ENCODE assay signal across 14 cellular contexts in the genomic region with DNA sequence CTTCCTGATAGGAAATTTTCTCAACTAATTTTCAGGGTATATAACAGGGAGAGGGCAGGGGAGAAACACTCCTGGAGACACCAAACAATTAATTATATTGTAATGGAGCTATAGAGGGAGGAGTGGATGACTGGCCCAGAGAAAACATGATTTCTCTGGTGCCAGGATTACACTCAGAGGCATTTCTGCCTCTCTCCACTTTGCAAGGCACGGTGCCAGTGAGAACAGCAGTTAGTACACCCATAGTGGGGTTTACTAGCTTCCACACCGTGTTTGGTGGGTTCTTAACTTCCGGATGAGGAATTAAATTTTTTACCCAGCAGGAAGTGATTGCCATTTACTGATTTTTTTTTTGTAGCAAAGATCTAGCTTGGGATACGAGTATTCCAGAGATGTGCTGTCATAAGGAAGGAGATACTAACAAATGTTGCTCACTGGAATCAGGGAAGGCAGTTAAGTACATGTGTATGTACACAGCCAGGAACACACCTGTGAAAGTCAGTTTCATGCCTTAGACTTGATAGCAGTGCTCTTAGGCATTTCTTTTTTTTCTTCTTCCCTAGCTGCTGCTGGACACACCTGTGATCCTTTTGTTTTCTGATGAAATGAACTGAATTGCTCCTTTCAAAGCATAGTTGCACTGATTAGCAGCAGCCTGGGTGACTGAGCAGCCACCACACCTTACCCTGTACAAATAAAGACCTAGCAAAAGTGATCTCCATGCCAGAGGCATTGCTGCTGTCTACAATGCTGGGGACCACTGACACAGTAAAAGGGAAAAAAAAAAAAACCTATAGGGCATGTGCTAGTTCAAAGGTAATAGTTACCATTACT. TPM values are rescaled to one million over a fixed set of nuclear protein-coding genes. Genes with fewer than 3 reads are reported as not detected.
DNase-seq lines count a peak whose midpoint lies in the region; TF ChIP-seq lines count a peak whose summit lies in the region.
"Had no signal": no experiment of that assay in that cellular context is flagged by ENCODE, and none has a peak within 500 bp of the region (broad histone marks: within the 10 kb centered on the region; RNA-seq: fewer than 3 reads in every experiment).

No MANE protein-coding gene starts in this region.

- H3K9me3 ChIP-seq in GM23248 (ENCODE audit: low read depth) (no peaks in the 10 kb centered on the region), hepatocyte (ENCODE audit: low read depth) (no peaks in the 10 kb centered on the region), BE2C (no peaks in the 10 kb centered on the region)
- H3K9me3 ChIP-seq: BLaER1 treated with 17β-estradiol and CSF1 and Interleukin-3, amounts not matched to agents 10 nM and 100 nM had no signal

- H3F3A ChIP-seq in GM23248 (ENCODE audit: insufficient read depth): no peaks in the 10 kb centered on the region

- TF ChIP-seq CTCF in LNCaP clone FGC (IDR thresholded peaks at IDR 0.05; ENCODE audit: control insufficient read depth, extremely low read depth, insufficient read depth): no peak
- TF ChIP-seq CTCF in hepatocyte (IDR thresholded peaks at IDR 0.05; ENCODE audit: poor library complexity): no peak
- TF ChIP-seq CTCF in BE2C (IDR thresholded peaks at IDR 0.05; ENCODE audit: low read depth, low read length): no peak

- no peak overlapping the region for H3K4me2 ChIP-seq in GM23248 (ENCODE audit: unreplicated experiment)
- H3K4me2 ChIP-seq in hepatocyte: no peak overlapping the region
- H3K4me2 ChIP-seq: BLaER1 treated with 17β-estradiol and CSF1 and Interleukin-3, amounts not matched to agents 10 nM and 100 nM had no signal

- H3K27me3 ChIP-seq in GM23248 (replicated peaks; ENCODE audit: insufficient read depth) (no peaks in the 10 kb centered on the region), hepatocyte (no peaks in the 10 kb centered on the region), BE2C (no peaks in the 10 kb centered on the region)
- H3K27me3 ChIP-seq: BLaER1 treated with 17β-estradiol and CSF1 and Interleukin-3, amounts not matched to agents 10 nM and 100 nM had no signal

- H3K4me1 ChIP-seq in GM23248 (ENCODE audit: insufficient read depth) (no peaks in the 10 kb centered on the region), hepatocyte (ENCODE audit: insufficient read depth) (peaks cover 3% of the 10 kb centered on the region), BE2C (no peaks in the 10 kb centered on the region)
- H3K4me1 ChIP-seq: BLaER1 treated with 17β-estradiol and CSF1 and Interleukin-3, amounts not matched to agents 10 nM and 100 nM had no signal

- DNase-seq in GM23248 (peak; percentile 17), LNCaP clone FGC (ENCODE audit: low read depth) (peak; percentile 58), hepatocyte (ENCODE audit: low spot score) (peak; percentile 10), pons (ENCODE audit: low spot score) (peak; percentile 53), BE2C (no peak), superior temporal gyrus (ENCODE audit: extremely low spot score) (no peak), NCI-H774 (lab: John Stamatoyannopoulos, UW) (no peak)
- DNase-seq: DMS 273 treated with DMSO at 0.1 percent for 48 hours, H7, Kasumi-1, NCI-H1436 treated with DMSO at 0.1 percent for 48 hours, NCI-H2107, SIG-M5 had no signal

- no peak overlapping the region for H3K9ac ChIP-seq in GM23248
- H3K9ac ChIP-seq: BLaER1 treated with 17β-estradiol and CSF1 and Interleukin-3, amounts not matched to agents 10 nM and 100 nM had no signal

- H3K79me2 ChIP-seq in GM23248 (ENCODE audit: insufficient read depth) (no peaks in the 10 kb centered on the region), hepatocyte (no peaks in the 10 kb centered on the region)

- WGBS in GM23248 (ENCODE audit: low coverage in 1 of 2, low lambda C conversion rate in 2 of 2, missing lambda C conversion rate in 2 of 2), 2 experiments: 83 to 85% methylated on average over 4 of the region's 4 CpGs
- WGBS in hepatocyte (ENCODE audit: low lambda C conversion rate, missing lambda C conversion rate): 58% methylated on average over 4 of the region's 4 CpGs

- H3K36me3 ChIP-seq in GM23248 (ENCODE audit: low read depth) (peaks cover 8% of the 10 kb centered on the region; the same call in 1 of the 2 replicates), hepatocyte (replicated peaks; ENCODE audit: insufficient read depth, low read depth) (no peaks in the 10 kb centered on the region), BE2C (no peaks in the 10 kb centered on the region)

- H3K4me3 ChIP-seq in GM23248 (no peak overlapping the region), LNCaP clone FGC (ENCODE audit: low read depth, low read length) (no peak overlapping the region), hepatocyte (no peak overlapping the region), BE2C (ENCODE audit: low read depth, low read length) (no peak overlapping the region)
- H3K4me3 ChIP-seq: BLaER1 treated with 17β-estradiol and CSF1 and Interleukin-3, amounts not matched to agents 10 nM and 100 nM had no signal

- H4K20me1 ChIP-seq in GM23248 (ENCODE audit: insufficient read depth): no peaks in the 10 kb centered on the region
- H4K20me1 ChIP-seq in hepatocyte (ENCODE audit: insufficient read depth, poor library complexity, severe bottlenecking): no peaks in the 10 kb centered on the region
- H4K20me1 ChIP-seq: BLaER1 treated with 17β-estradiol and CSF1 and Interleukin-3, amounts not matched to agents 10 nM and 100 nM had no signal

- in situ Hi-C loops in GM23248 (cut with MboI): no loop called here

- H3K9me2 ChIP-seq in GM23248 (ENCODE audit: insufficient read depth) (no peaks in the 10 kb centered on the region), hepatocyte (replicated peaks; ENCODE audit: insufficient read depth) (no peaks in the 10 kb centered on the region)

- no peak overlapping the region for H2AFZ ChIP-seq in GM23248
- H2AFZ ChIP-seq in hepatocyte: no peak overlapping the region

- H3K27ac ChIP-seq in GM23248 (no peak overlapping the region), hepatocyte (no peak overlapping the region)
- H3K27ac ChIP-seq: BLaER1 treated with 17β-estradiol and CSF1 and Interleukin-3, amounts not matched to agents 10 nM and 100 nM had no signal

RNA-seq across cellular contexts. Expression of gene POLL, which starts 58.1 kb away (rescaled TPM):
- total RNA-seq in GM23248 (2014; rRNA removed; shearing (Covaris generic)): 8.5 and 13.1 TPM in 2 replicates
- polyA plus RNA-seq in GM23248 (2016; fragmentation: Nextera tagmentation; extraction: Ambion mirVana) (11.5 and 12.1 TPM in 2 replicates), hepatocyte (16.8 and 19.2 TPM in 2 replicates)
- total RNA-seq in hepatocyte: 17.7 and 20.9 TPM in 2 replicates
- polyA plus RNA-seq in BE2C (2012; ENCODE audit: insufficient read depth, insufficient read length, low read depth): 27.9 TPM

RNA-seq across cellular contexts. Expression of gene DPCD, which starts 58.2 kb away (rescaled TPM):
- 29.2 and 57.9 TPM in 2 replicates for total RNA-seq in GM23248 (2014; rRNA removed; shearing (Covaris generic))
- 59.9 and 65.6 TPM in 2 replicates for polyA plus RNA-seq in GM23248 (2016; fragmentation: Nextera tagmentation; extraction: Ambion mirVana)
- 24.8 and 27.9 TPM in 2 replicates for total RNA-seq in hepatocyte
- polyA plus RNA-seq in hepatocyte: 26.5 and 30.1 TPM in 2 replicates
- polyA plus RNA-seq in BE2C (2012; ENCODE audit: insufficient read depth, insufficient read length, low read depth): 47.0 TPM

Comparison
In these comparisons a context has a peak if more than half of its experiments do, and no peak if none do; other contexts are left out.
1. DNase-seq: peak in GM23248 (single experiment), LNCaP clone FGC (single experiment), hepatocyte (single experiment) and pons (single experiment); none in BE2C (single experiment), superior temporal gyrus (single experiment) and NCI-H774 (single experiment).